Comparison of ENCODE assay signal across 17 cellular contexts in genomic region chr1:116494351-116494692, GRCh38.
DNase-seq lines count a peak whose midpoint lies in the region; ATAC-seq and TF ChIP-seq lines count a peak whose summit lies in the region.
"Had no signal": no experiment of that assay in that cellular context is flagged by ENCODE, and none has a peak within 500 bp of the region (broad histone marks: within the 10 kb centered on the region; RNA-seq: fewer than 3 reads in every experiment).

No MANE protein-coding gene starts in this region.

- intact Hi-C loops in left ventricle myocardium superior (cut with micrococcal nuclease), result no loop called here
- intact Hi-C loops in CD4-positive, alpha-beta T cell (cut with DNase I, micrococcal nuclease), result no loop called here
- intact Hi-C loops in thyroid gland (cut with DNase I), result no loop called here

- H3K36me3 Mint-ChIP-seq in endodermal cell (ENCODE audit: low read depth) (no peaks in the 10 kb centered on the region), mesothelial cell of epicardium (no peaks in the 10 kb centered on the region)
- H3K36me3 Mint-ChIP-seq in CD4-positive, alpha-beta T cell (ENCODE audit: low read depth), result no peaks in the 10 kb centered on the region
- H3K36me3 Mint-ChIP-seq: naive B cell had no signal

- H3K27me3 ChIP-seq in cardiac muscle cell (no peaks in the 10 kb centered on the region), endodermal cell (ENCODE audit: control insufficient read depth, insufficient read depth, low read length, poor library complexity, severe bottlenecking) (no peaks in the 10 kb centered on the region), thyroid gland (no peaks in the 10 kb centered on the region)
- no peaks in the 10 kb centered on the region for H3K27me3 ChIP-seq in CD4-positive, alpha-beta T cell (ENCODE audit: control insufficient read depth, insufficient read depth, low read length)

- peak in 1 of 2 donors; percentile 42 for DNase-seq in cardiac muscle cell (ENCODE audit: low read depth in 1 of 2, low spot score in 1 of 2)
- no peak for DNase-seq in left ventricle myocardium superior
- no peak for DNase-seq in endodermal cell
- DNase-seq in mesothelial cell of epicardium (ENCODE audit: low spot score in 2 of 2, unreplicated experiment in 2 of 2), result peak in 1 of 2 experiments; percentile 56
- DNase-seq in CD4-positive, alpha-beta T cell, result no peak
- no peak for DNase-seq in stimulated activated CD4-positive, alpha-beta T cell treated with anti-CD3 and anti-CD28 coated beads, Interleukin-4, amount 100 ng/mL, for 1 hour
- no peak for DNase-seq in thyroid gland
- DNase-seq: activated CD4-positive, alpha-beta T cell treated with anti-CD3 and anti-CD28 coated beads, Interleukin-2, amount 10 ng/mL, durations not matched to agents 24 days and 14 days; activated naive CD4-positive, alpha-beta T cell; aorta; cortex of kidney; naive B cell; NCI-H187 treated with DMSO at 0.1 percent for 48 hours; SW 1271 had no signal

- no peak overlapping the region for H3K4me3 Mint-ChIP-seq in endodermal cell
- no peak overlapping the region for H3K4me3 Mint-ChIP-seq in mesothelial cell of epicardium
- H3K4me3 Mint-ChIP-seq in CD4-positive, alpha-beta T cell, result no peak overlapping the region
- H3K4me3 Mint-ChIP-seq: activated CD4-positive, alpha-beta T cell treated with anti-CD3 and anti-CD28 coated beads, Interleukin-2, amount 10 ng/mL, durations not matched to agents 24 days and 14 days; IgD-negative memory B cell; naive B cell had no signal

- no peak overlapping the region for H3K9ac ChIP-seq in endodermal cell (ENCODE audit: extremely low read depth, low read length, poor library complexity, severe bottlenecking)

- no peak overlapping the region for H3K27ac Mint-ChIP-seq in endodermal cell
- H3K27ac Mint-ChIP-seq in mesothelial cell of epicardium, result peak overlapping the region; percentile 89
- H3K27ac Mint-ChIP-seq in CD4-positive, alpha-beta T cell, result no peak overlapping the region
- H3K27ac Mint-ChIP-seq: IgD-negative memory B cell had no signal

- WGBS in endodermal cell (ENCODE audit: insufficient coverage in 1 of 2, insufficient read length in 1 of 2), 2 experiments, result 56 to 80% methylated on average over 7 to 12 of the region's 12 CpGs
- WGBS in thyroid gland, 2 donors, result 85 to 91% methylated on average over 12 of the region's 12 CpGs

- H3K9me3 ChIP-seq in cardiac muscle cell (ENCODE audit: low read depth) (no peaks in the 10 kb centered on the region), endodermal cell (ENCODE audit: control insufficient read depth, low read length) (no peaks in the 10 kb centered on the region), thyroid gland (no peaks in the 10 kb centered on the region)
- H3K9me3 ChIP-seq in CD4-positive, alpha-beta T cell (ENCODE audit: control insufficient read depth, low read length), result no peaks in the 10 kb centered on the region
- H3K9me3 ChIP-seq: thoracic aorta had no signal

- no peaks in the 10 kb centered on the region for H3K27me3 Mint-ChIP-seq in endodermal cell (ENCODE audit: insufficient read depth)
- no peaks in the 10 kb centered on the region for H3K27me3 Mint-ChIP-seq in mesothelial cell of epicardium (ENCODE audit: low read depth)
- H3K27me3 Mint-ChIP-seq in CD4-positive, alpha-beta T cell, result no peaks in the 10 kb centered on the region
- H3K27me3 Mint-ChIP-seq: activated CD4-positive, alpha-beta T cell treated with anti-CD3 and anti-CD28 coated beads, Interleukin-2, amount 10 ng/mL, durations not matched to agents 24 days and 14 days; IgD-negative memory B cell; naive B cell had no signal

- H3K9me3 Mint-ChIP-seq in endodermal cell (no peaks in the 10 kb centered on the region), mesothelial cell of epicardium (no peaks in the 10 kb centered on the region)
- H3K9me3 Mint-ChIP-seq in CD4-positive, alpha-beta T cell, result no peaks in the 10 kb centered on the region
- H3K9me3 Mint-ChIP-seq: activated CD4-positive, alpha-beta T cell treated with anti-CD3 and anti-CD28 coated beads, Interleukin-2, amount 10 ng/mL, durations not matched to agents 24 days and 14 days; IgD-negative memory B cell; naive B cell had no signal

- H3K36me3 ChIP-seq in cardiac muscle cell, result no peaks in the 10 kb centered on the region
- no peaks in the 10 kb centered on the region for H3K36me3 ChIP-seq in endodermal cell (ENCODE audit: control insufficient read depth, insufficient read depth, low read length)
- H3K36me3 ChIP-seq in thyroid gland, result no peaks in the 10 kb centered on the region
- H3K36me3 ChIP-seq: thoracic aorta had no signal

- CTCF ChIA-PET in CD4-positive, alpha-beta T cell (lab: Charles Lee), result interaction anchor here (1.5 to 2.2 kb wide), 2 partner anchors 9 to 355 kb away, joined by 6 to 8 read pairs; no protein-coding TSS in a partner anchor

- TF ChIP-seq POLR2A in thyroid gland (IDR thresholded peaks at IDR 0.05), result no peak

- H3K4me1 Mint-ChIP-seq in endodermal cell (peaks cover 25% of the 10 kb centered on the region), mesothelial cell of epicardium (peaks cover 41% of the 10 kb centered on the region)
- peaks cover 6% of the 10 kb centered on the region for H3K4me1 Mint-ChIP-seq in CD4-positive, alpha-beta T cell (ENCODE audit: low read depth)

- H3K4me3 ChIP-seq in cardiac muscle cell (no peak overlapping the region), endodermal cell (ENCODE audit: low read length) (no peak overlapping the region), thyroid gland (replicated peaks in 1 of 3) (no peak overlapping the region)
- H3K4me3 ChIP-seq: thoracic aorta had no signal

- no peak for TF ChIP-seq CTCF in cardiac muscle cell (IDR thresholded peaks at IDR 0.05; ENCODE audit: low read depth, low read length)
- no peak for TF ChIP-seq CTCF in endodermal cell (conservative IDR thresholded peaks at IDR 0.05)
- no peak for TF ChIP-seq CTCF in mesothelial cell of epicardium (IDR thresholded peaks at IDR 0.05; ENCODE audit: unreplicated experiment)
- no peak for TF ChIP-seq CTCF in CD4-positive, alpha-beta T cell (IDR thresholded peaks at IDR 0.05)
- TF ChIP-seq CTCF in thyroid gland (IDR thresholded peaks at IDR 0.05), result no peak

- peaks cover 26% of the 10 kb centered on the region for H3K4me1 ChIP-seq in cardiac muscle cell (ENCODE audit: low read depth)
- peaks cover 7% of the 10 kb centered on the region for H3K4me1 ChIP-seq in endodermal cell (ENCODE audit: control insufficient read depth, insufficient read depth, low read length)
- peaks cover 0 to under 1% of the 10 kb centered on the region in 2 donors for H3K4me1 ChIP-seq in thyroid gland

- ATAC-seq in left ventricle myocardium superior, result no peak
- no peak for ATAC-seq in CD4-positive, alpha-beta T cell (ENCODE audit: poor library complexity)
- ATAC-seq in HG02588 (IDR thresholded peaks at IDR 0.05; ENCODE audit: unreplicated experiment), result no peak

- H3K27ac ChIP-seq in cardiac muscle cell (peak overlapping the region; percentile 26), endodermal cell (ENCODE audit: low read depth, low read length) (peak overlapping the region; percentile 94), thyroid gland (no peak overlapping the region)
- H3K27ac ChIP-seq in CD4-positive, alpha-beta T cell (ENCODE audit: low read depth, low read length), result no peak overlapping the region
- H3K27ac ChIP-seq: thoracic aorta had no signal

- POLR2A ChIA-PET in CD4-positive, alpha-beta T cell (lab: Charles Lee), result no interaction called here

Comparison
In these comparisons a context has a peak if more than half of its experiments do, and no peak if none do; other contexts are left out.
1. H3K27ac ChIP-seq: peak in cardiac muscle cell (single experiment) and endodermal cell (single experiment); none in CD4-positive, alpha-beta T cell (single experiment) and thyroid gland (0 of 3).